10 cellular contexts compared by ENCODE assay signal in the genomic region with DNA sequence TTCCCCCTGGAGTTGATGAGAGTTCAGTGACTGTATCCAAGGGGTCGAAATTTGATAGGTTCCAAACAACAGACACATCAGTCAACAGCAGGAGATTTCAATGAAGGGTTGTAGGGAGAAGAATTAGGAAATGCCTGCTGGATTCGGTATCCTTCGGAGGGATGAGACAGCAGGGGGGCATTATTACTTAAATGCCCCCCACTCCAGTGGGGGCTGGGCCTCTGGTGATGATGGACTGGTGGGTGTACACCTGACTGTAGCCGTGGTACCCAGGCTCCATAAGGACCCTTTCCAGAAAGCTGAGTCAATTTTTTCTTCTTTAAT. TPM values are rescaled to one million over a fixed set of nuclear protein-coding genes. Genes with fewer than 3 reads are reported as not detected.
DNase-seq lines count a peak whose midpoint lies in the region; ATAC-seq and TF ChIP-seq lines count a peak whose summit lies in the region.
"Had no signal": no experiment of that assay in that cellular context is flagged by ENCODE, and none has a peak within 500 bp of the region (broad histone marks: within the 10 kb centered on the region; RNA-seq: fewer than 3 reads in every experiment).

No MANE protein-coding gene starts in this region.

- CTCF ChIA-PET in PC-9 (lab: Charles Lee): no interaction called here

- H3K4me3 Mint-ChIP-seq in GM23338: no peak overlapping the region; the same call in 2 of the 3 replicates
- H3K4me3 Mint-ChIP-seq: activated T-cell treated with anti-CD3 and anti-CD28 coated beads, Interleukin-2, amount 50 U/mL, for 4 hours had no signal

- H3K4me1 Mint-ChIP-seq in GM23338: peaks cover 80% of the 10 kb centered on the region

- H3K9me2 ChIP-seq in GM23338 (ENCODE audit: insufficient read depth) (0 out of 2 replicates have a peak, but pooled peaks cover 8% of the 10 kb centered on the region), PC-9 (ENCODE audit: insufficient read depth) (no peaks in the 10 kb centered on the region)

- H3K27me3 Mint-ChIP-seq in GM23338 (ENCODE audit: insufficient read depth, low read depth, poor library complexity): peaks cover 43% of the 10 kb centered on the region

- H3F3A ChIP-seq in GM23338 (replicated peaks; ENCODE audit: low read depth) (peaks cover 37% of the 10 kb centered on the region), PC-9 (ENCODE audit: insufficient read depth, low read depth) (peaks cover 82% of the 10 kb centered on the region)

- POLR2A ChIA-PET in PC-9 (lab: Charles Lee; ENCODE audit: unreplicated experiment): interaction anchor here (0.6 kb wide), 1 partner anchor 42 kb away, joined by 3 read pairs; no protein-coding TSS in a partner anchor

- no TSS peak for BruUV-seq in PC-9 (replicated peaks; lab: Mats Ljungman, UMichigan)

- H2AFZ ChIP-seq in GM23338: no peak overlapping the region
- no peak overlapping the region for H2AFZ ChIP-seq in PC-9

- 0 out of 3 replicates have a peak, but pooled peaks have one; percentile 1 for ATAC-seq in GM23338
- no peak for ATAC-seq in GM21423 (IDR thresholded peaks at IDR 0.05; ENCODE audit: unreplicated experiment)
- ATAC-seq: activated T-cell treated with anti-CD3 and anti-CD28 coated beads, Interleukin-2, amount 50 U/mL, for 4 hours had no signal

- H3K9me3 Mint-ChIP-seq in GM23338: no peaks in the 10 kb centered on the region
- H3K9me3 Mint-ChIP-seq: activated T-cell treated with anti-CD3 and anti-CD28 coated beads, Interleukin-2, amount 50 U/mL, for 4 hours had no signal

- intact Hi-C loops in PC-9 (cut with micrococcal nuclease; ENCODE audit: unreplicated experiment): loop anchor here (5.0 kb wide), 4 partner anchors 67 to 363 kb away; a partner anchor contains a TSS
- intact Hi-C loops in sigmoid colon (cut with DNase I): loop anchor here (5.0 kb wide), 1 partner anchor 43 kb away; no protein-coding TSS in a partner anchor

- H3K36me3 ChIP-seq in GM23338 (ENCODE audit: insufficient read depth): 0 out of 2 replicates have a peak, but pooled peaks cover 3% of the 10 kb centered on the region
- peaks cover 3% of the 10 kb centered on the region; the same call in 1 of the 2 replicates for H3K36me3 ChIP-seq in PC-9 (ENCODE audit: low read depth)
- H3K36me3 ChIP-seq in sigmoid colon: no peaks in the 10 kb centered on the region

- TF ChIP-seq EP300 in sigmoid colon (IDR thresholded peaks at IDR 0.05): no peak

- H4K20me1 ChIP-seq in GM23338 (replicated peaks; ENCODE audit: insufficient read depth) (no peaks in the 10 kb centered on the region), PC-9 (ENCODE audit: insufficient read depth) (no peaks in the 10 kb centered on the region)

- peak overlapping the region; percentile 100 for H3K27ac Mint-ChIP-seq in GM23338

- H3K27ac ChIP-seq in GM23338 (ENCODE audit: low read depth) (peak overlapping the region; percentile 100), PC-9 (peak overlapping the region; percentile 97), sigmoid colon (peak overlapping the region; percentile 94 to 97 (median 96))

- TF ChIP-seq POLR2A in sigmoid colon (IDR thresholded peaks at IDR 0.05): no peak

- peak; percentile 62 for DNase-seq in GM23338 (ENCODE audit: low spot score)
- DNase-seq in PC-9: no peak
- DNase-seq in fibroblast of peridontal ligament (ENCODE audit: extremely low read depth): peak; percentile 59
- no peak for DNase-seq in sigmoid colon
- no peak for DNase-seq in NK-92 (lab: John Stamatoyannopoulos, UW; ENCODE audit: unreplicated experiment)
- DNase-seq in SIG-M5 treated with dmso at 0.1 percent for 504 hours (lab: John Stamatoyannopoulos, UW; ENCODE audit: unreplicated experiment): no peak
- DNase-seq in activated CD8-positive, alpha-beta memory T cell treated with anti-CD3 and anti-CD28 coated beads, Interleukin-2, amount 50 U/mL, for 4 hours: no peak
- DNase-seq: activated T-cell treated with anti-CD3 and anti-CD28 coated beads, Interleukin-2, amount 50 U/mL, for 4 hours; MV-4-11 had no signal

- no peaks in the 10 kb centered on the region for H3K9me3 ChIP-seq in PC-9 (ENCODE audit: insufficient read depth, low read depth)
- no peaks in the 10 kb centered on the region for H3K9me3 ChIP-seq in sigmoid colon

- no peak for TF ChIP-seq CTCF in GM23338 (conservative IDR thresholded peaks at IDR 0.05; ENCODE audit: low read depth in 2 of 2)
- TF ChIP-seq CTCF in PC-9 (conservative IDR thresholded peaks at IDR 0.05): no peak
- no peak for TF ChIP-seq CTCF in sigmoid colon (IDR thresholded peaks at IDR 0.05)

- H3K4me2 ChIP-seq in GM23338 (peak overlapping the region; percentile 56), PC-9 (peak overlapping the region; percentile 90)

- no peaks in the 10 kb centered on the region for H3K27me3 ChIP-seq in GM23338 (ENCODE audit: insufficient read depth)
- H3K27me3 ChIP-seq in PC-9 (ENCODE audit: insufficient read depth, low read depth): no peaks in the 10 kb centered on the region
- no peaks in the 10 kb centered on the region for H3K27me3 ChIP-seq in sigmoid colon

- H3K79me2 ChIP-seq in GM23338 (replicated peaks; ENCODE audit: insufficient read depth) (peaks cover 69% of the 10 kb centered on the region), PC-9 (ENCODE audit: low read depth) (peaks cover 87% of the 10 kb centered on the region)

- peaks cover 50% of the 10 kb centered on the region for H3K36me3 Mint-ChIP-seq in GM23338 (ENCODE audit: low read depth)

- 80 to 82% methylated on average over 4 of the region's 4 CpGs for WGBS in sigmoid colon, 2 donors

- H3K4me1 ChIP-seq in GM23338 (ENCODE audit: insufficient read depth): peaks cover 66% of the 10 kb centered on the region
- H3K4me1 ChIP-seq in PC-9 (replicated peaks; ENCODE audit: insufficient read depth): peaks cover 65% of the 10 kb centered on the region
- peaks cover 0 to 81% (median 61%) of the 10 kb centered on the region in 4 donors for H3K4me1 ChIP-seq in sigmoid colon

- H3K4me3 ChIP-seq in GM23338 (no peak overlapping the region; the same call in 1 of the 2 replicates), PC-9 (peak overlapping the region; percentile 4; the same call in 1 of the 2 replicates), sigmoid colon (no peak overlapping the region)

TF ChIP-seq in GM23338, 12 proteins besides CTCF, POLR2A, EP300 and RAD21 (continues in another document):
- no peak for TF ChIP-seq ZNF114 (CRISPR knock-in tag; IDR thresholded peaks at IDR 0.05)
- TF ChIP-seq NANOG (IDR thresholded peaks at IDR 0.05; ENCODE audit: borderline replicate concordance): no peak

RNA-seq across cellular contexts. Expression of a gene that starts 41.2 kb away (rescaled TPM):
- 64.2 and 70.9 TPM in 2 replicates for total RNA-seq in GM23338 (2014; rRNA removed; shearing (Covaris generic))
- 122 and 128 TPM in 2 replicates for polyA plus RNA-seq in GM23338 (2016; fragmentation: Nextera tagmentation; extraction: Ambion mirVana)
- total RNA-seq in PC-9 (2021): 72.3 and 107 TPM in 2 replicates
- total RNA-seq in sigmoid colon: 10 to 100 TPM; 24.8 to 46.0 (median 29.3) TPM
- 10 to 100 TPM in 2 of 3 donors, 1 to 10 TPM in 1; 7.8 to 23.2 (median 11.3) TPM for polyA plus RNA-seq in sigmoid colon

Comparison
In these comparisons a context has a peak if more than half of its experiments do, and no peak if none do; other contexts are left out.
1. DNase-seq: peak in GM23338 (single experiment) and fibroblast of peridontal ligament (single experiment); none in PC-9 (0 of 2), sigmoid colon (single experiment), NK-92 (single experiment), SIG-M5 treated with dmso at 0.1 percent for 504 hours (single experiment) and activated CD8-positive, alpha-beta memory T cell treated with anti-CD3 and anti-CD28 coated beads, Interleukin-2, amount 50 U/mL, for 4 hours (single experiment).
2. Peak in every context shown above with its lines, with median percentiles within 50 percentile points of each other: H3K27ac ChIP-seq.